1 cellular context compared by ENCODE assay signal in the genomic region with DNA sequence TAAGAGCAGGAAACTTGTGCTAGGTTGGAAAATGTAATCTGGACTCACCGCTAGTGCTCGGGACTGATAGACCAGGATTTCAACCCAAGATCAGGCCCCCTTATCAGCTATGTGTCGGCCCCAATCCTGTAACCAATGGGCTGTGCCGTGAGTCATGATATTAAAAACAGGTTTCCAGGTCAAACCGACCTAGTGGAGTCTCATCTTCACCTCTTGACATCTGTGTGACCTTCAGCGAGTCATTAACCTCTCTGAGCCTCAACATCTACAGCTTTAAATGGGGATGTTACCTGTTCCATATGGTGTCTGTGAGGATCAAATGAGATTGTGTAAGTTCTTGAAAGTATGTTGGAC.
TF ChIP-seq lines count a peak whose summit lies in the region.

No MANE protein-coding gene starts in this region.

TF ChIP-seq in GM12878, 131 proteins besides CTCF, POLR2A, EP300 and RAD21 (continued from another document):
- TF ChIP-seq CUX1 (IDR thresholded peaks at IDR 0.05; ENCODE audit: insufficient replicate concordance, low read depth, low read length) (no peak), ASH2L (IDR thresholded peaks at IDR 0.05; ENCODE audit: borderline replicate concordance, low read depth) (no peak), POU2F2 (IDR thresholded peaks at IDR 0.05; ENCODE audit: borderline replicate concordance, low read depth, low read length) (no peak; the same call in 2 of the 3 replicates), MTA3 (IDR thresholded peaks at IDR 0.05; ENCODE audit: borderline replicate concordance, low read length) (no peak), TCF7 (IDR thresholded peaks at IDR 0.05; ENCODE audit: borderline replicate concordance) (no peak), FOS (IDR thresholded peaks at IDR 0.05; ENCODE audit: borderline replicate concordance, extremely low read depth, insufficient read length) (no peak), CEBPB (IDR thresholded peaks at IDR 0.05; ENCODE audit: borderline replicate concordance in 1 of 2, low read depth in 2 of 2, low read length in 2 of 2) (no peak), ESRRA (IDR thresholded peaks at IDR 0.05; ENCODE audit: low read length) (peak; percentile 64; the same call in 1 of the 2 replicates), WRNIP1 (IDR thresholded peaks at IDR 0.05; ENCODE audit: borderline replicate concordance, low read depth, low read length) (0 out of 2 replicates have a peak, but pooled peaks have one; percentile 78), SMARCA5 (IDR thresholded peaks at IDR 0.05) (0 out of 2 replicates have a peak, but pooled peaks have one; percentile 7), POLR2AphosphoS5 (IDR thresholded peaks at IDR 0.05; ENCODE audit: low read length) (peak; percentile 56; the same call in 1 of the 2 replicates), KDM1A (IDR thresholded peaks at IDR 0.05; ENCODE audit: borderline replicate concordance) (no peak), E2F4 (IDR thresholded peaks at IDR 0.05; ENCODE audit: low read depth, low read length) (no peak)
- TF ChIP-seq, protein P1, sequence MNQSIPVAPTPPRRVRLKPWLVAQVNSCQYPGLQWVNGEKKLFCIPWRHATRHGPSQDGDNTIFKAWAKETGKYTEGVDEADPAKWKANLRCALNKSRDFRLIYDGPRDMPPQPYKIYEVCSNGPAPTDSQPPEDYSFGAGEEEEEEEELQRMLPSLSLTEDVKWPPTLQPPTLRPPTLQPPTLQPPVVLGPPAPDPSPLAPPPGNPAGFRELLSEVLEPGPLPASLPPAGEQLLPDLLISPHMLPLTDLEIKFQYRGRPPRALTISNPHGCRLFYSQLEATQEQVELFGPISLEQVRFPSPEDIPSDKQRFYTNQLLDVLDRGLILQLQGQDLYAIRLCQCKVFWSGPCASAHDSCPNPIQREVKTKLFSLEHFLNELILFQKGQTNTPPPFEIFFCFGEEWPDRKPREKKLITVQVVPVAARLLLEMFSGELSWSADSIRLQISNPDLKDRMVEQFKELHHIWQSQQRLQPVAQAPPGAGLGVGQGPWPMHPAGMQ (IDR thresholded peaks at IDR 0.05; ENCODE audit: borderline replicate concordance), result no peak
- TF ChIP-seq, protein P2, sequence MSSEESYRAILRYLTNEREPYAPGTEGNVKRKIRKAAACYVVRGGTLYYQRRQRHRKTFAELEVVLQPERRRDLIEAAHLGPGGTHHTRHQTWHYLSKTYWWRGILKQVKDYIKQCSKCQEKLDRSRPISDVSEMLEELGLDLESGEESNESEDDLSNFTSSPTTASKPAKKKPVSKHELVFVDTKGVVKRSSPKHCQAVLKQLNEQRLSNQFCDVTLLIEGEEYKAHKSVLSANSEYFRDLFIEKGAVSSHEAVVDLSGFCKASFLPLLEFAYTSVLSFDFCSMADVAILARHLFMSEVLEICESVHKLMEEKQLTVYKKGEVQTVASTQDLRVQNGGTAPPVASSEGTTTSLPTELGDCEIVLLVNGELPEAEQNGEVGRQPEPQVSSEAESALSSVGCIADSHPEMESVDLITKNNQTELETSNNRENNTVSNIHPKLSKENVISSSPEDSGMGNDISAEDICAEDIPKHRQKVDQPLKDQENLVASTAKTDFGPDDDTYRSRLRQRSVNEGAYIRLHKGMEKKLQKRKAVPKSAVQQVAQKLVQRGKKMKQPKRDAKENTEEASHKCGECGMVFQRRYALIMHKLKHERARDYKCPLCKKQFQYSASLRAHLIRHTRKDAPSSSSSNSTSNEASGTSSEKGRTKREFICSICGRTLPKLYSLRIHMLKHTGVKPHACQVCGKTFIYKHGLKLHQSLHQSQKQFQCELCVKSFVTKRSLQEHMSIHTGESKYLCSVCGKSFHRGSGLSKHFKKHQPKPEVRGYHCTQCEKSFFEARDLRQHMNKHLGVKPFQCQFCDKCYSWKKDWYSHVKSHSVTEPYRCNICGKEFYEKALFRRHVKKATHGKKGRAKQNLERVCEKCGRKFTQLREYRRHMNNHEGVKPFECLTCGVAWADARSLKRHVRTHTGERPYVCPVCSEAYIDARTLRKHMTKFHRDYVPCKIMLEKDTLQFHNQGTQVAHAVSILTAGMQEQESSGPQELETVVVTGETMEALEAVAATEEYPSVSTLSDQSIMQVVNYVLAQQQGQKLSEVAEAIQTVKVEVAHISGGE (CRISPR knock-in tag; IDR thresholded peaks at IDR 0.05), result no peak
